ENCODE assay signal across 8 cellular contexts in genomic region chr5:173781826-173782670, GRCh38.
A peak's percentile ranks its signal among the peaks of the same experiment; 100 is the strongest.
DNase-seq lines count a peak whose midpoint lies in the region; ATAC-seq and TF ChIP-seq lines count a peak whose summit lies in the region.

No MANE protein-coding gene starts in this region.

- ATAC-seq in activated CD4-positive, alpha-beta T cell treated with anti-CD3 and anti-CD28 coated beads for 36 hours, result peak; percentile 70
- ATAC-seq in left lung, result peak; percentile 67
- no peak for ATAC-seq in GM21390 (IDR thresholded peaks at IDR 0.05; ENCODE audit: unreplicated experiment)

- H3K4me1 Mint-ChIP-seq in activated CD4-positive, alpha-beta T cell treated with anti-CD3 and anti-CD28 coated beads for 36 hours, result peaks cover 29% of the 10 kb centered on the region

- H3K27me3 ChIP-seq in Karpas-422 (ENCODE audit: low read length) (no peaks in the 10 kb centered on the region), left lung (no peaks in the 10 kb centered on the region)

- intact Hi-C loops in activated CD4-positive, alpha-beta T cell treated with anti-CD3 and anti-CD28 coated beads for 36 hours (cut with DNase I, micrococcal nuclease), result loop anchor here (2.0 to 10.0 kb wide), 3 partner anchors 105 to 193 kb away; partner anchors contain the start of gene BOD1 (in 1 of the 2)
- intact Hi-C loops in left lung (cut with DNase I), result no loop called here

- H3K36me3 ChIP-seq in Karpas-422 (ENCODE audit: insufficient read depth, low read length), result no peaks in the 10 kb centered on the region
- H3K36me3 ChIP-seq in left lung, result no peaks in the 10 kb centered on the region

- H3K4me3 ChIP-seq in Karpas-422 (ENCODE audit: low read length), result no peak overlapping the region
- no peak overlapping the region for H3K4me3 ChIP-seq in left lung

- H3K27me3 Mint-ChIP-seq in activated CD4-positive, alpha-beta T cell treated with anti-CD3 and anti-CD28 coated beads for 36 hours, result no peaks in the 10 kb centered on the region

- peak overlapping the region; percentile 22 for H3K4me3 Mint-ChIP-seq in activated CD4-positive, alpha-beta T cell treated with anti-CD3 and anti-CD28 coated beads for 36 hours

- TF ChIP-seq CTCF in left lung (IDR thresholded peaks at IDR 0.05), result no peak

- H3K9me2 ChIP-seq in Karpas-422 (replicated peaks; ENCODE audit: insufficient read depth, low read length), result no peaks in the 10 kb centered on the region

- POLR2A ChIA-PET in activated CD4-positive, alpha-beta T cell treated with anti-CD3 and anti-CD28 coated beads for 36 hours (lab: Charles Lee), result no interaction called here

- H3K4me2 ChIP-seq in Karpas-422 (ENCODE audit: low read depth, low read length, poor library complexity, severe bottlenecking), result peak overlapping the region; percentile 26

- no peaks in the 10 kb centered on the region for H3K36me3 Mint-ChIP-seq in activated CD4-positive, alpha-beta T cell treated with anti-CD3 and anti-CD28 coated beads for 36 hours (ENCODE audit: low read depth)

- H2AFZ ChIP-seq in Karpas-422 (ENCODE audit: low read length), result peak overlapping the region; percentile 84

- H3K27ac ChIP-seq in Karpas-422 (ENCODE audit: low read length), result no peak overlapping the region
- H3K27ac ChIP-seq in left lung, result peak overlapping the region; percentile 61 to 90

- no peaks in the 10 kb centered on the region for H4K20me1 ChIP-seq in Karpas-422 (ENCODE audit: insufficient read depth, low read depth, low read length)

- H3K9ac ChIP-seq in Karpas-422 (ENCODE audit: low read length), result no peak overlapping the region

- peak overlapping the region; percentile 89 for H3K27ac Mint-ChIP-seq in activated CD4-positive, alpha-beta T cell treated with anti-CD3 and anti-CD28 coated beads for 36 hours

- H3K4me1 ChIP-seq in Karpas-422 (ENCODE audit: low read length) (peaks cover 25% of the 10 kb centered on the region), left lung (peaks cover 0 to 68% of the 10 kb centered on the region in 2 donors)

- DNase-seq in AG20443 (ENCODE audit: low spot score) (peak; percentile 88), Karpas-422 (peak; percentile 60), cerebellar cortex (ENCODE audit: low spot score) (peak; percentile 86), left lung (peak; percentile 81 to 86), NCI-H146 treated with DMSO at 0.1 percent for 48 hours (lab: John Stamatoyannopoulos, UW; ENCODE audit: unreplicated experiment) (no peak)
- DNase-seq in activated CD4-positive, alpha-beta T cell treated with anti-CD3 and anti-CD28 coated beads for 36 hours, result peak; percentile 74
- peak; percentile 54 for DNase-seq in stimulated activated CD4-positive, alpha-beta T cell treated with anti-CD3 and anti-CD28 coated beads, Interleukin-4, amount 100 ng/mL, for 1 hour

- H3K9me3 ChIP-seq in Karpas-422 (ENCODE audit: low read length), result no peaks in the 10 kb centered on the region
- H3K9me3 ChIP-seq in left lung, result no peaks in the 10 kb centered on the region

- H3K79me2 ChIP-seq in Karpas-422 (ENCODE audit: low read length), result no peaks in the 10 kb centered on the region

- no peaks in the 10 kb centered on the region for H3K9me3 Mint-ChIP-seq in activated CD4-positive, alpha-beta T cell treated with anti-CD3 and anti-CD28 coated beads for 36 hours (ENCODE audit: low read depth)

- CTCF ChIA-PET in activated CD4-positive, alpha-beta T cell treated with anti-CD3 and anti-CD28 coated beads for 36 hours (lab: Charles Lee), result no interaction called here

Comparison
In these comparisons a context has a peak if more than half of its experiments do, and no peak if none do; other contexts are left out.
1. intact Hi-C loops: an anchor here in activated CD4-positive, alpha-beta T cell treated with anti-CD3 and anti-CD28 coated beads for 36 hours (2.0 to 10.0 kb wide); none called in left lung.